1 cellular context compared by ENCODE assay signal in the genomic region with DNA sequence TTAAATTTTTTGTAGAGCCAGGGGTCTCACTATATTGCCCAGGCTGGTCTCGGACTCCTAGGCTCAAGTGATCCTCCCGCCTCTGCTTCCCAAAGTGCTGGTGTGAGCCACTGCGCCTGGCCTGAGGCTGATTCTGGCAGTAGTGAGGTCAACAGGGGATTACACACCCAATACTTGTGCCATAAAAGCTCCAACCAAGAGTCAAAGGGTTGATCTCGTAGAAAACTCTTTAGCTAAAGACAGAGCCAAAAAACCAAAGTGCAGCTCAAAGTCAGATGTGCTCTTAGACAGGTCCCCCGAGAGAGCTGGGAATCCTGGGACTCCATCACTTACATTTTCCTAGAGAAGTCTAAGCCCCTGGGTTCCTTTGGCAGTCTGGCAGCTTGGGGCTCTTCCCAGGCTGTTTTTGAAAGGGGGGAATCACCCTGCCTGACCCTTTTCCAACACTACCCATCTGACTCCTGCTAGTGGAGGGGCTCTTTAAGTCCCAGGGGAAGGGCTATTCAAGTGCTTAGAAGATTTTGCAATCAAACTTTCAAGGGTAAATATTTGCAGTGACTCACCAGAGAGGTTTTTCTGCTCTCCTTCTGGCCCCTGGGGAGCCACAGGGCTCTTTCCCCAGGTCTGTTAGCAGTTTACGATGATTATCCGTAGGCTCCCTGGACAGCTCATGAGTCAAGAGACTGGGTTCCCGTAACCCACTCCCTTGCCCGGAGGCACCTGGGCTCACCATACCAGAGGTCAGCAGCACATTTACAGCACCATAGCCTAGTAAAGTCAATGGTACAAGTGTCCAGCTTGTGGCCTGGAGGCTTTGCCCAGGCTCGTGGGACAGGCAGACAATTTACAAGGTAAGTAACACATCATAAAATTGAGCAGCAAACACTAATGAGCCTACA.
TF ChIP-seq lines count a peak whose summit lies in the region.

No MANE protein-coding gene starts in this region.

TF ChIP-seq in HepG2, 621 proteins besides CTCF, POLR2A, EP300 and RAD21 (continued from another document and continues in another):
- TF ChIP-seq PHF8 (CRISPR knock-in tag; IDR thresholded peaks at IDR 0.05) (no peak), AGO2 (optimal IDR thresholded peaks at IDR 0.05; ENCODE audit: low read depth, low read length) (no peak), ELF4 (CRISPR knock-in tag; IDR thresholded peaks at IDR 0.05; ENCODE audit: borderline replicate concordance) (peak; percentile 84; the same call in 1 of the 2 replicates), TBL1XR1 (IDR thresholded peaks at IDR 0.05; ENCODE audit: borderline replicate concordance, low read length, partially characterized antibody) (peak; percentile 69), ARNTL (CRISPR knock-in tag; IDR thresholded peaks at IDR 0.05) (no peak), GABPB1 (CRISPR knock-in tag; IDR thresholded peaks at IDR 0.05) (0 out of 2 replicates have a peak, but pooled peaks have one; percentile 34), TARDBP (CRISPR knock-in tag; IDR thresholded peaks at IDR 0.05) (peak; percentile 47; the same call in 1 of the 2 replicates), REXO4 (CRISPR knock-in tag; IDR thresholded peaks at IDR 0.05; ENCODE audit: borderline replicate concordance) (no peak), ZNF251 (CRISPR knock-in tag; IDR thresholded peaks at IDR 0.05) (no peak), POLR2AphosphoS2 (IDR thresholded peaks at IDR 0.05; ENCODE audit: low read depth, low read length) (no peak), SETDB1 (CRISPR knock-in tag; IDR thresholded peaks at IDR 0.05; ENCODE audit: borderline replicate concordance) (no peak), FOXA3 (CRISPR knock-in tag; IDR thresholded peaks at IDR 0.05) (peak; percentile 95), SALL2 (CRISPR knock-in tag; IDR thresholded peaks at IDR 0.05) (peak; percentile 92), ZBTB7B (CRISPR knock-in tag; IDR thresholded peaks at IDR 0.05) (peak; percentile 89), KLF6 (CRISPR knock-in tag; IDR thresholded peaks at IDR 0.05) (peak; percentile 55; the same call in 1 of the 2 replicates), GFI1 (CRISPR knock-in tag; IDR thresholded peaks at IDR 0.05; ENCODE audit: borderline replicate concordance) (peak; percentile 82), SALL1 (CRISPR knock-in tag; IDR thresholded peaks at IDR 0.05) (peak; percentile 55; the same call in 1 of the 2 replicates), ZNF747 (CRISPR knock-in tag; IDR thresholded peaks at IDR 0.05; ENCODE audit: borderline replicate concordance) (peak; percentile 75), ZNF770 (CRISPR knock-in tag; IDR thresholded peaks at IDR 0.05) (peak; percentile 61; the same call in 1 of the 2 replicates), BHLHE40 (IDR thresholded peaks at IDR 0.05; ENCODE audit: low read length) (peak; percentile 16; the same call in 1 of the 2 replicates), HOXA7 (CRISPR knock-in tag; IDR thresholded peaks at IDR 0.05) (no peak), SOX6 (IDR thresholded peaks at IDR 0.05) (no peak), SOX6 (CRISPR knock-in tag; IDR thresholded peaks at IDR 0.05) (peak; percentile 81; the same call in 1 of the 2 replicates), ZSCAN22 (CRISPR knock-in tag; IDR thresholded peaks at IDR 0.05) (no peak), SMARCC2 (IDR thresholded peaks at IDR 0.05) (no peak), ZNF749 (CRISPR knock-in tag; IDR thresholded peaks at IDR 0.05; ENCODE audit: borderline replicate concordance) (no peak; the same call in 1 of the 2 replicates), ZNF101 (CRISPR knock-in tag; IDR thresholded peaks at IDR 0.05; ENCODE audit: borderline replicate concordance, low read depth) (no peak), SIX4 (CRISPR knock-in tag; IDR thresholded peaks at IDR 0.05) (0 out of 2 replicates have a peak, but pooled peaks have one; percentile 69), REST (IDR thresholded peaks at IDR 0.05; ENCODE audit: borderline replicate concordance in 1 of 2, low read depth in 1 of 2, low read length in 2 of 2) (peak in 1 of 2 experiments; percentile 72; a peak in 3 of 4 replicates), FOSL1 (CRISPR knock-in tag; IDR thresholded peaks at IDR 0.05; ENCODE audit: borderline replicate concordance) (peak; percentile 99), CAMTA2 (CRISPR knock-in tag; IDR thresholded peaks at IDR 0.05; ENCODE audit: borderline replicate concordance) (no peak), ZBTB25 (CRISPR knock-in tag; IDR thresholded peaks at IDR 0.05) (peak; percentile 33; the same call in 1 of the 2 replicates), SOX5 (CRISPR knock-in tag; IDR thresholded peaks at IDR 0.05; ENCODE audit: borderline replicate concordance) (peak; percentile 77), PCBP2 (optimal IDR thresholded peaks at IDR 0.05; ENCODE audit: low read depth, low read length, poor library complexity, severe bottlenecking) (no peak), ZNF672 (CRISPR knock-in tag; IDR thresholded peaks at IDR 0.05) (no peak), ZNF17 (CRISPR knock-in tag; IDR thresholded peaks at IDR 0.05) (no peak), ZNF83 (CRISPR knock-in tag; IDR thresholded peaks at IDR 0.05; ENCODE audit: borderline replicate concordance) (no peak), U2AF1 (optimal IDR thresholded peaks at IDR 0.05; ENCODE audit: low read depth, low read length) (peak; percentile 62), TP53 (CRISPR knock-in tag; conservative IDR thresholded peaks at IDR 0.05) (no peak), RARA (CRISPR knock-in tag; IDR thresholded peaks at IDR 0.05) (peak; percentile 85), ZNF432 (CRISPR knock-in tag; IDR thresholded peaks at IDR 0.05; ENCODE audit: borderline replicate concordance) (0 out of 2 replicates have a peak, but pooled peaks have one; percentile 60), U2AF2 (IDR thresholded peaks at IDR 0.05; ENCODE audit: low read depth, low read length) (no peak), SMYD3 (CRISPR knock-in tag; IDR thresholded peaks at IDR 0.05) (no peak), NPAS2 (CRISPR knock-in tag; IDR thresholded peaks at IDR 0.05; ENCODE audit: borderline replicate concordance) (no peak), ZNF737 (CRISPR knock-in tag; IDR thresholded peaks at IDR 0.05; ENCODE audit: borderline replicate concordance) (no peak), ZNF136 (CRISPR knock-in tag; IDR thresholded peaks at IDR 0.05; ENCODE audit: low read depth) (no peak), KLF15 (CRISPR knock-in tag; IDR thresholded peaks at IDR 0.05; ENCODE audit: borderline replicate concordance) (no peak), FOXJ3 (CRISPR knock-in tag; IDR thresholded peaks at IDR 0.05; ENCODE audit: borderline replicate concordance) (peak; percentile 68; the same call in 1 of the 2 replicates), RFX1 (IDR thresholded peaks at IDR 0.05) (no peak), PHF20 (CRISPR knock-in tag; IDR thresholded peaks at IDR 0.05) (no peak), ZNF138 (CRISPR knock-in tag; IDR thresholded peaks at IDR 0.05; ENCODE audit: low read depth) (no peak)
- TF ChIP-seq, protein P1, sequence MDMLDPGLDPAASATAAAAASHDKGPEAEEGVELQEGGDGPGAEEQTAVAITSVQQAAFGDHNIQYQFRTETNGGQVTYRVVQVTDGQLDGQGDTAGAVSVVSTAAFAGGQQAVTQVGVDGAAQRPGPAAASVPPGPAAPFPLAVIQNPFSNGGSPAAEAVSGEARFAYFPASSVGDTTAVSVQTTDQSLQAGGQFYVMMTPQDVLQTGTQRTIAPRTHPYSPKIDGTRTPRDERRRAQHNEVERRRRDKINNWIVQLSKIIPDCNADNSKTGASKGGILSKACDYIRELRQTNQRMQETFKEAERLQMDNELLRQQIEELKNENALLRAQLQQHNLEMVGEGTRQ (IDR thresholded peaks at IDR 0.05; ENCODE audit: low read depth, low read length): no peak
- TF ChIP-seq, protein P1 (CRISPR knock-in tag; IDR thresholded peaks at IDR 0.05; ENCODE audit: borderline replicate concordance): no peak
- TF ChIP-seq, protein P2, sequence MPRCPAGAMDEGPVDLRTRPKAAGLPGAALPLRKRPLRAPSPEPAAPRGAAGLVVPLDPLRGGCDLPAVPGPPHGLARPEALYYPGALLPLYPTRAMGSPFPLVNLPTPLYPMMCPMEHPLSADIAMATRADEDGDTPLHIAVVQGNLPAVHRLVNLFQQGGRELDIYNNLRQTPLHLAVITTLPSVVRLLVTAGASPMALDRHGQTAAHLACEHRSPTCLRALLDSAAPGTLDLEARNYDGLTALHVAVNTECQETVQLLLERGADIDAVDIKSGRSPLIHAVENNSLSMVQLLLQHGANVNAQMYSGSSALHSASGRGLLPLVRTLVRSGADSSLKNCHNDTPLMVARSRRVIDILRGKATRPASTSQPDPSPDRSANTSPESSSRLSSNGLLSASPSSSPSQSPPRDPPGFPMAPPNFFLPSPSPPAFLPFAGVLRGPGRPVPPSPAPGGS (CRISPR knock-in tag; IDR thresholded peaks at IDR 0.05): no peak
- TF ChIP-seq, protein P3, sequence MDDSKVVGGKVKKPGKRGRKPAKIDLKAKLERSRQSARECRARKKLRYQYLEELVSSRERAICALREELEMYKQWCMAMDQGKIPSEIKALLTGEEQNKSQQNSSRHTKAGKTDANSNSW (CRISPR knock-in tag; IDR thresholded peaks at IDR 0.05; ENCODE audit: borderline replicate concordance): no peak
- TF ChIP-seq, protein P4, sequence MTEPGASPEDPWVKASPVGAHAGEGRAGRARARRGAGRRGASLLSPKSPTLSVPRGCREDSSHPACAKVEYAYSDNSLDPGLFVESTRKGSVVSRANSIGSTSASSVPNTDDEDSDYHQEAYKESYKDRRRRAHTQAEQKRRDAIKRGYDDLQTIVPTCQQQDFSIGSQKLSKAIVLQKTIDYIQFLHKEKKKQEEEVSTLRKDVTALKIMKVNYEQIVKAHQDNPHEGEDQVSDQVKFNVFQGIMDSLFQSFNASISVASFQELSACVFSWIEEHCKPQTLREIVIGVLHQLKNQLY (CRISPR knock-in tag; IDR thresholded peaks at IDR 0.05): no peak
- TF ChIP-seq, protein P5, sequence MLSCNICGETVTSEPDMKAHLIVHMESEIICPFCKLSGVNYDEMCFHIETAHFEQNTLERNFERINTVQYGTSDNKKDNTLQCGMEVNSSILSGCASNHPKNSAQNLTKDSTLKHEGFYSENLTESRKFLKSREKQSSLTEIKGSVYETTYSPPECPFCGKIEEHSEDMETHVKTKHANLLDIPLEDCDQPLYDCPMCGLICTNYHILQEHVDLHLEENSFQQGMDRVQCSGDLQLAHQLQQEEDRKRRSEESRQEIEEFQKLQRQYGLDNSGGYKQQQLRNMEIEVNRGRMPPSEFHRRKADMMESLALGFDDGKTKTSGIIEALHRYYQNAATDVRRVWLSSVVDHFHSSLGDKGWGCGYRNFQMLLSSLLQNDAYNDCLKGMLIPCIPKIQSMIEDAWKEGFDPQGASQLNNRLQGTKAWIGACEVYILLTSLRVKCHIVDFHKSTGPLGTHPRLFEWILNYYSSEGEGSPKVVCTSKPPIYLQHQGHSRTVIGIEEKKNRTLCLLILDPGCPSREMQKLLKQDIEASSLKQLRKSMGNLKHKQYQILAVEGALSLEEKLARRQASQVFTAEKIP (CRISPR knock-in tag; IDR thresholded peaks at IDR 0.05; ENCODE audit: borderline replicate concordance): no peak
